8 cellular contexts compared by ENCODE assay signal in the genomic region with DNA sequence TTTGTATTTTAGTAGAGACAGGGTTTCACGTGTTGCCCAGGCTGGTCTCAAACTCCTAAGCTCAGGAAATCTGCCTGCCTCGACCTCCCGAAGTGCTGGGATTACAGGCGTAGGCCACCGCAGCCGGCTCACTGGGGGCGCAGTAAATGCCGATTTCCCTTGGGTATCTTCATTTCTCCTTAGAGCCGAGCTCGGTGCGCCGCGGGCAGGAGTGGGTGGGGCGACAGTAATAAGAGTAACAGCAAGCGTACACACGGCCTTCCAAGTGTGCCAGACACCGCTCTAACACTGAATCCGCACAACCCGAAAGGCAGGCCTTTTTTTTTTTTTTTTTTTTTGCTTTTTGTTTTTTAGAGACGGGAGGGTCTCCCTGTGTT. TPM values are rescaled to one million over a fixed set of nuclear protein-coding genes. Genes with fewer than 3 reads are reported as not detected.
A peak's percentile ranks its signal among the peaks of the same experiment; 100 is the strongest.
DNase-seq lines count a peak whose midpoint lies in the region; ATAC-seq and TF ChIP-seq lines count a peak whose summit lies in the region.

No MANE protein-coding gene starts in this region.

- peaks cover 0 to 4% (median 0%) of the 10 kb centered on the region in 8 donors for H3K9me3 Mint-ChIP-seq in CD4-positive, alpha-beta memory T cell
- H3K9me3 Mint-ChIP-seq in dendritic cell treated with granulocyte-macrophage colony-stimulating factor and Interleukin-4, amounts not matched to agents 40 ng/mL and 50 ng/mL, for 4 days = no peaks in the 10 kb centered on the region
- H3K9me3 Mint-ChIP-seq in memory B cell = no peaks in the 10 kb centered on the region
- H3K9me3 Mint-ChIP-seq in stimulated activated naive CD8-positive, alpha-beta T cell treated with anti-CD3 and anti-CD28 coated beads, Interleukin-15, amount 100 ng/mL, for 72 hours = no peaks in the 10 kb centered on the region

- H3K27me3 ChIP-seq in CD4-positive, alpha-beta memory T cell (ENCODE audit: insufficient read depth, low read length) = no peaks in the 10 kb centered on the region

- H3K36me3 ChIP-seq in CD4-positive, alpha-beta memory T cell (ENCODE audit: insufficient read depth, low read length) = peaks cover 19% of the 10 kb centered on the region

- peak; percentile 53 to 75 (median 58) for DNase-seq in CD4-positive, alpha-beta memory T cell
- no peak for DNase-seq in LNCaP clone FGC (ENCODE audit: low read depth)
- DNase-seq in activated CD4-positive, CD25-positive, alpha-beta regulatory T cell treated with anti-CD3 and anti-CD28 coated beads, Interleukin-2, amount 50 U/mL, for 72 hours = peak; percentile 61
- DNase-seq in memory B cell (ENCODE audit: low spot score in 2 of 2) = peak in 1 of 2 donors; percentile 11
- peak in 1 of 2 donors; percentile 55 for DNase-seq in stimulated activated naive CD8-positive, alpha-beta T cell treated with anti-CD3 and anti-CD28 coated beads, Interleukin-15, amount 100 ng/mL, for 72 hours
- DNase-seq in foreskin melanocyte = no peak

- no peaks in the 10 kb centered on the region for H3K9me3 ChIP-seq in CD4-positive, alpha-beta memory T cell (ENCODE audit: control insufficient read depth in 1 of 2, low read length in 2 of 2)

- POLR2A ChIA-PET in CD4-positive, alpha-beta memory T cell (lab: Charles Lee; ENCODE audit: partially characterized antibody) = interaction anchor here (0.6 to 5.1 kb wide), 29 partner anchors 11 to 1196 kb away, joined by 3 to 144 read pairs (median 5); partner anchors contain the start of genes ATF4, SGSM3 and TNRC6B

- TF ChIP-seq CTCF in LNCaP clone FGC (IDR thresholded peaks at IDR 0.05; ENCODE audit: control insufficient read depth, extremely low read depth, insufficient read depth) = no peak

- H3K4me3 ChIP-seq in CD4-positive, alpha-beta memory T cell (ENCODE audit: low read length in 2 of 2) = peak overlapping the region; percentile 91 to 95
- H3K4me3 ChIP-seq in LNCaP clone FGC (ENCODE audit: low read depth, low read length) = peak overlapping the region; percentile 95

- CTCF ChIA-PET in CD4-positive, alpha-beta memory T cell (lab: Charles Lee; ENCODE audit: partially characterized antibody) = interaction anchor here (0.8 to 8.3 kb wide), 9 partner anchors 20 to 322 kb away, joined by 3 to 123 read pairs (median 5); partner anchors contain the start of gene TNRC6B

- H3K27ac ChIP-seq in CD4-positive, alpha-beta memory T cell (ENCODE audit: low read depth, low read length) = peak overlapping the region; percentile 81

- H3K27me3 Mint-ChIP-seq in CD4-positive, alpha-beta memory T cell = no peaks in the 10 kb centered on the region
- H3K27me3 Mint-ChIP-seq in dendritic cell treated with granulocyte-macrophage colony-stimulating factor and Interleukin-4, amounts not matched to agents 40 ng/mL and 50 ng/mL, for 4 days = peaks cover 2% of the 10 kb centered on the region
- no peaks in the 10 kb centered on the region for H3K27me3 Mint-ChIP-seq in memory B cell
- H3K27me3 Mint-ChIP-seq in stimulated activated naive CD8-positive, alpha-beta T cell treated with anti-CD3 and anti-CD28 coated beads, Interleukin-15, amount 100 ng/mL, for 72 hours = no peaks in the 10 kb centered on the region

- peak; percentile 21 for ATAC-seq in GM21526 (IDR thresholded peaks at IDR 0.05; ENCODE audit: low FRiP score, unreplicated experiment)
- peak; percentile 48 for ATAC-seq in memory B cell (ENCODE audit: low read depth)
- peak; percentile 49 for ATAC-seq in stimulated activated naive CD8-positive, alpha-beta T cell treated with anti-CD3 and anti-CD28 coated beads, Interleukin-15, amount 100 ng/mL, for 72 hours

- peaks cover 70% of the 10 kb centered on the region for H3K4me1 ChIP-seq in CD4-positive, alpha-beta memory T cell (ENCODE audit: insufficient read depth, low read length)

- H3K4me1 Mint-ChIP-seq in CD4-positive, alpha-beta memory T cell = peaks cover 37 to 71% (median 52%) of the 10 kb centered on the region in 4 donors
- peaks cover 28% of the 10 kb centered on the region for H3K4me1 Mint-ChIP-seq in dendritic cell treated with granulocyte-macrophage colony-stimulating factor and Interleukin-4, amounts not matched to agents 40 ng/mL and 50 ng/mL, for 4 days (ENCODE audit: low read depth)
- H3K4me1 Mint-ChIP-seq in memory B cell = peaks cover 27% of the 10 kb centered on the region
- peaks cover 53% of the 10 kb centered on the region for H3K4me1 Mint-ChIP-seq in stimulated activated naive CD8-positive, alpha-beta T cell treated with anti-CD3 and anti-CD28 coated beads, Interleukin-15, amount 100 ng/mL, for 72 hours

- H3K27ac Mint-ChIP-seq in CD4-positive, alpha-beta memory T cell = peak overlapping the region; percentile 92 to 99 (median 98)
- H3K27ac Mint-ChIP-seq in dendritic cell treated with granulocyte-macrophage colony-stimulating factor and Interleukin-4, amounts not matched to agents 40 ng/mL and 50 ng/mL, for 4 days = peak overlapping the region; percentile 93
- peak overlapping the region; percentile 88 for H3K27ac Mint-ChIP-seq in memory B cell
- H3K27ac Mint-ChIP-seq in stimulated activated naive CD8-positive, alpha-beta T cell treated with anti-CD3 and anti-CD28 coated beads, Interleukin-15, amount 100 ng/mL, for 72 hours = peak overlapping the region; percentile 97 to 99

- H3K4me3 Mint-ChIP-seq in CD4-positive, alpha-beta memory T cell = peak overlapping the region; percentile 92 to 99 (median 98)
- H3K4me3 Mint-ChIP-seq in dendritic cell treated with granulocyte-macrophage colony-stimulating factor and Interleukin-4, amounts not matched to agents 40 ng/mL and 50 ng/mL, for 4 days = peak overlapping the region; percentile 92
- H3K4me3 Mint-ChIP-seq in memory B cell = peak overlapping the region; percentile 98
- peak overlapping the region; percentile 97 for H3K4me3 Mint-ChIP-seq in stimulated activated naive CD8-positive, alpha-beta T cell treated with anti-CD3 and anti-CD28 coated beads, Interleukin-15, amount 100 ng/mL, for 72 hours

- peaks cover 11 to 26% of the 10 kb centered on the region in 2 donors for H3K36me3 Mint-ChIP-seq in CD4-positive, alpha-beta memory T cell
- H3K36me3 Mint-ChIP-seq in dendritic cell treated with granulocyte-macrophage colony-stimulating factor and Interleukin-4, amounts not matched to agents 40 ng/mL and 50 ng/mL, for 4 days (ENCODE audit: low read depth) = peaks cover 34% of the 10 kb centered on the region
- H3K36me3 Mint-ChIP-seq in memory B cell = peaks cover 2% of the 10 kb centered on the region

- intact Hi-C loops in CD4-positive, alpha-beta memory T cell (cut with micrococcal nuclease) = loop anchor here (1.0 to 5.0 kb wide), 7 partner anchors 10 to 443 kb away; partner anchors contain the start of genes GRAP2 and TNRC6B
- intact Hi-C loops in dendritic cell treated with granulocyte-macrophage colony-stimulating factor and Interleukin-4, amounts not matched to agents 40 ng/mL and 50 ng/mL, for 4 days (cut with micrococcal nuclease) = loop anchor here (5.0 kb wide), 1 partner anchor 303 kb away; no protein-coding TSS in a partner anchor

RNA-seq across cellular contexts. Expression of gene ADSL, which starts 0.5 kb away (rescaled TPM):
- total RNA-seq in CD4-positive, alpha-beta memory T cell = 10 to 100 TPM; 63.3 to 81.1 TPM
- polyA plus RNA-seq in CD4-positive, alpha-beta memory T cell = 100 to 1,000 TPM; 138 to 199 TPM

RNA-seq across cellular contexts. Expression of gene SGSM3, which starts 24.6 kb away (rescaled TPM):
- 10 to 100 TPM; 87.5 to 90.0 TPM for total RNA-seq in CD4-positive, alpha-beta memory T cell
- polyA plus RNA-seq in CD4-positive, alpha-beta memory T cell = 10 to 100 TPM; 30.5 to 58.2 TPM

Comparison
In these comparisons a context has a peak if more than half of its experiments do, and no peak if none do; other contexts are left out.
1. DNase-seq: peak in CD4-positive, alpha-beta memory T cell (5 of 5) and activated CD4-positive, CD25-positive, alpha-beta regulatory T cell treated with anti-CD3 and anti-CD28 coated beads, Interleukin-2, amount 50 U/mL, for 72 hours (single experiment); none in LNCaP clone FGC (single experiment) and foreskin melanocyte (single experiment).
2. Peak in every context shown above with its lines, with median percentiles within 50 percentile points of each other: H3K27ac Mint-ChIP-seq, H3K4me3 Mint-ChIP-seq and ATAC-seq.